ENCODE assay signal across 8 cellular contexts in the genomic region with DNA sequence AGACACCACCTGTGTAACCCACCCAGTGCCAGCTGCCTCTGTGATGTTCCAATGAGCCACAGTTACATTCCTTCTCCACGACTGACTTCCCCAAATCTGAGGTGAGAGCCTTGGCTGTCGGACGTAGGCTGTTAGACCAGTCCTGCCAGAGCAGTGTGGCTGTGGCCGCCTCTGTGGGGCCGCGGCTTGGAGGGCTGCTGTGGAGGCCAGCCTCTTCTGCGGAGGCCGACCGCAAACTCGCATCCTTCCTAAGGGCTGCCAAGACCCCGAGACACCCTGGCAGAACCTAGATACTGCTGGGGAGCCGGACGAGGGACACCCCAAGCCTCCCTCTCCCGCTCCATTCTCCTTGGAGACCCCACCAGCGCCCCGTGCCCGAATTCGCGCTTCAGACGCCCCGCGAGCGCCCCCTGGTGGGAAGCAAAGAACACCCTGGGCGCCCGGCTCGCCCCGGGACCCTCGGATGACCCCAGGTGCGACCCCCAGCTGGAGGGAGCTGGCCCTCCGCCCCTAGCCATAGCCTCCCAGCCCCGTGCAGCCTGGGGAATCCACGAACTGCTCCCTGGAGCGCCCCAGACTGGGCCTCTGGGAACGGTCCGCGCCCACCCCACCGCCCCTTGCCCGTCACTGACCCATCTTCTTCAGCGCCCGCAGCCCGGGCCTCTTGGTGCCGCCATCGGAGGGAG. TPM values are rescaled to one million over a fixed set of nuclear protein-coding genes. Genes with fewer than 3 reads are reported as not detected.
A peak's percentile ranks its signal among the peaks of the same experiment; 100 is the strongest.
DNase-seq lines count a peak whose midpoint lies in the region; ATAC-seq and TF ChIP-seq lines count a peak whose summit lies in the region.

No MANE protein-coding gene starts in this region.

- no peaks in the 10 kb centered on the region for H3K9me3 ChIP-seq in neuronal stem cell (replicated peaks in 1 of 2; ENCODE audit: control insufficient read depth in 2 of 2, insufficient read depth in 1 of 2, low read depth in 1 of 2, low read length in 2 of 2)

- peak overlapping the region; percentile 87 for H3K23ac ChIP-seq in neuronal stem cell (ENCODE audit: low read depth, low read length, poor library complexity)

- peaks cover 3% of the 10 kb centered on the region for H3K79me1 ChIP-seq in neuronal stem cell (ENCODE audit: low read depth, low read length)

- H2BK120ac ChIP-seq in neuronal stem cell (ENCODE audit: low read depth, low read length): no peak overlapping the region

- peak overlapping the region; percentile 86 for H3K4me2 ChIP-seq in neuronal stem cell (ENCODE audit: insufficient read depth, low read length, poor library complexity, severe bottlenecking)

- H3K36me3 ChIP-seq in neuronal stem cell (replicated peaks in 1 of 2; ENCODE audit: control insufficient read depth in 2 of 2, insufficient read depth in 2 of 2, low read length in 2 of 2): no peaks in the 10 kb centered on the region

- H3K18ac ChIP-seq in neuronal stem cell (ENCODE audit: low read length): peak overlapping the region; percentile 98

- no peak overlapping the region for H3K27ac ChIP-seq in neuronal stem cell (replicated peaks; ENCODE audit: low read length)

- no peak overlapping the region for H4K91ac ChIP-seq in neuronal stem cell (ENCODE audit: low read depth, low read length, poor library complexity)

- TF ChIP-seq CTCF in LNCaP clone FGC (IDR thresholded peaks at IDR 0.05; ENCODE audit: control insufficient read depth, extremely low read depth, insufficient read depth) (peak; percentile 57), fibroblast of the aortic adventitia (IDR thresholded peaks at IDR 0.05; ENCODE audit: insufficient read depth, low read length) (peak; percentile 79)

- H3K27me3 ChIP-seq in neuronal stem cell (ENCODE audit: control insufficient read depth in 3 of 3, insufficient read depth in 3 of 3, low read depth in 1 of 3, low read length in 3 of 3): no peaks in the 10 kb centered on the region

- H4K8ac ChIP-seq in neuronal stem cell (ENCODE audit: low read depth, low read length): peak overlapping the region; percentile 86

- peak overlapping the region; percentile 93 for H2AFZ ChIP-seq in neuronal stem cell (ENCODE audit: low read length)

- no CpG with 5 or more reads among the region's 43 CpGs for WGBS in neuronal stem cell (ENCODE audit: extremely low coverage in 2 of 2, insufficient read length in 2 of 2, insufficient replicate concordance in 1 of 2), 2 donors

- H3K14ac ChIP-seq in neuronal stem cell (ENCODE audit: low read length): peak overlapping the region; percentile 65

- ATAC-seq in HG03196 (IDR thresholded peaks at IDR 0.05; ENCODE audit: unreplicated experiment) (no peak), HG03135 (IDR thresholded peaks at IDR 0.05; ENCODE audit: unreplicated experiment) (no peak)

- H2BK15ac ChIP-seq in neuronal stem cell (ENCODE audit: low read length): peak overlapping the region; percentile 74

- peak overlapping the region; percentile 88 for H2BK5ac ChIP-seq in neuronal stem cell (ENCODE audit: low read length)

- no peak overlapping the region for H3K4ac ChIP-seq in neuronal stem cell (ENCODE audit: low read length)

- H3K4me3 ChIP-seq in LNCaP clone FGC (ENCODE audit: low read depth, low read length) (peak overlapping the region; percentile 66), fibroblast of the aortic adventitia (ENCODE audit: low read depth, low read length) (peak overlapping the region; percentile 89), neuronal stem cell (ENCODE audit: low read length in 2 of 2) (peak overlapping the region; percentile 55 to 89)

- H3K4me1 ChIP-seq in neuronal stem cell (ENCODE audit: control insufficient read depth in 2 of 2, insufficient read depth in 1 of 2, low read depth in 1 of 2, low read length in 2 of 2): peaks cover 26 to 41% of the 10 kb centered on the region in 2 donors

- DNase-seq in EL (peak; percentile 27), LNCaP clone FGC (ENCODE audit: low read depth) (no peak), fibroblast of the aortic adventitia (ENCODE audit: low read depth) (no peak), neuronal stem cell (ENCODE audit: low spot score) (peak; percentile 76), COLO829 (ENCODE audit: low spot score) (no peak)
- DNase-seq in activated T-cell treated with anti-CD3 and anti-CD28 coated beads, Interleukin-2, amount 50 U/mL, for 1 hour: peak; percentile 60

- H2AK5ac ChIP-seq in neuronal stem cell (ENCODE audit: low read depth, low read length): peak overlapping the region; percentile 97

- peak overlapping the region; percentile 88 for H3K9ac ChIP-seq in neuronal stem cell (ENCODE audit: low read depth, low read length, poor library complexity)

- peak overlapping the region; percentile 75 for H2BK12ac ChIP-seq in neuronal stem cell (ENCODE audit: low read length)

RNA-seq across cellular contexts. Expression of a gene that starts 0.6 kb away (rescaled TPM):
- total RNA-seq in fibroblast of the aortic adventitia (ENCODE audit: low replicate concordance): 56.0 and 86.3 TPM in 2 replicates
- polyA plus RNA-seq in neuronal stem cell (2013, experiment 1 of 2): 19.5 TPM
- 17.6 TPM for polyA plus RNA-seq in neuronal stem cell (2013, experiment 2 of 2)

RNA-seq across cellular contexts. Expression of a gene that starts 3.7 kb away (rescaled TPM):
- 5.9 and 7.4 TPM in 2 replicates for total RNA-seq in fibroblast of the aortic adventitia (ENCODE audit: low replicate concordance)
- polyA plus RNA-seq in neuronal stem cell (2013, experiment 1 of 2): 7.8 TPM
- 8.0 TPM for polyA plus RNA-seq in neuronal stem cell (2013, experiment 2 of 2)

RNA-seq across cellular contexts. Expression of a gene that starts 16.5 kb away (rescaled TPM):
- total RNA-seq in fibroblast of the aortic adventitia (ENCODE audit: low replicate concordance): 9.2 and 10.0 TPM in 2 replicates
- polyA plus RNA-seq in neuronal stem cell (2013, experiment 1 of 2): 21.6 TPM
- 22.5 TPM for polyA plus RNA-seq in neuronal stem cell (2013, experiment 2 of 2)

RNA-seq across cellular contexts. Expression of a gene that starts 29.9 kb away (rescaled TPM):
- total RNA-seq in fibroblast of the aortic adventitia (ENCODE audit: low replicate concordance): 6.1 and 37.7 TPM in 2 replicates
- polyA plus RNA-seq in neuronal stem cell (2013, experiment 1 of 2): 3.9 TPM
- 3.7 TPM for polyA plus RNA-seq in neuronal stem cell (2013, experiment 2 of 2)

Comparison
In these comparisons a context has a peak if more than half of its experiments do, and no peak if none do; other contexts are left out.
1. DNase-seq: peak in EL (single experiment), activated T-cell treated with anti-CD3 and anti-CD28 coated beads, Interleukin-2, amount 50 U/mL, for 1 hour (single experiment) and neuronal stem cell (single experiment); none in LNCaP clone FGC (single experiment), fibroblast of the aortic adventitia (single experiment) and COLO829 (single experiment).
2. Peak in every context shown above with its lines, with median percentiles within 50 percentile points of each other: H3K4me3 ChIP-seq.